Comparison of ENCODE assay signal across 19 cellular contexts in the genomic region with DNA sequence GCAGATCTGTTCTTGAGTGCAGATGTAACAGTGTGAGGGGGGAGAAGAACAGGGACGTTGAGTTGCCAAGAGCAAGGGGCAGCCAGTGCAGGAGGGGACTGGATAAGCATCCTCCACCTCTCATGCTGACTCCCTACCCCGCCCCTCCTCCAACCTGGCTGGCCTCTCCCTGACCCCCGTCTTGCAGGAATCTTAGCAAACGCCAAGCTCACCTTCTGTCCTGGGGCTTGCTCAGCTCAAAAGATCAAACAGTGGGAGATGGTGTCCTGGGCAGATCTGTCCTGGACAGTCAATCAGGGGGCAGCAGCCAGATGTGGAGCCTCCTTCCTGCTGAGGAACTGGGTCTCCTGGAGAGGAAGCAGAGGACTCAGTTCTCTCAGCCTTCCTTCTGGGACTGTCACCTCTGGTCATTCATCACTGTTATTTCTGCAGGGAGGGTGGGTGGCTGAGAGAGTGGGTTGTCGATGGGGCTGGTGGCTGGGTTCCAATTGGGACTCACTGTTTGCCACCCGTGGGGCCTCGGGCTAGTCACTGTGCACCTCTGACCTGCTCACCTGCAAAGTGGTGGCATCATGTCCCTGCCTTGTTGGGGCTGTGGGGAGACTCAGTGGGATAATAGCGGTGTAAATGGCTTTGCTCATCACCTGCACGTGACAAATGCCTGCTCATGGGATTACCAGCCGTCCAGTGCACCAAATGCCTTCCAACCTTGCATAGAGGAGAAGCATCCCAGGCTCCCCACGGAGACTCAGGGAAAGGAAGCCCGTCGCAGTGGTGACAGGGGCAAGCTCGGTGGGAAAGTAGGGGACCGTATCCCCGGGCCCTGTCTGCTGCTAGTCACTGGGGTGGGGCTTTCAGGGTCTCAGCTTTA.
DNase-seq lines count a peak whose midpoint lies in the region; ATAC-seq, FAIRE-seq and TF ChIP-seq lines count a peak whose summit lies in the region.
"Had no signal": no experiment of that assay in that cellular context is flagged by ENCODE, and none has a peak within 500 bp of the region (broad histone marks: within the 10 kb centered on the region; RNA-seq: fewer than 3 reads in every experiment).

No MANE protein-coding gene starts in this region.

- no peak overlapping the region for H2AFZ ChIP-seq in neural cell (ENCODE audit: low read depth, low read length)

- TF ChIP-seq RAD21 in neural cell (conservative IDR thresholded peaks at IDR 0.05): no peak

- H3K9me2 ChIP-seq in neural cell (ENCODE audit: insufficient read depth, low read length): no peaks in the 10 kb centered on the region

- H3K9me3 ChIP-seq in right atrium auricular region (no peaks in the 10 kb centered on the region), heart right ventricle (no peaks in the 10 kb centered on the region), colonic mucosa (no peaks in the 10 kb centered on the region), neural cell (ENCODE audit: low read length) (no peaks in the 10 kb centered on the region)

- H3K4me3 ChIP-seq in right atrium auricular region: no peak overlapping the region
- no peak overlapping the region for H3K4me3 ChIP-seq in heart right ventricle
- H3K4me3 ChIP-seq in colonic mucosa: no peak overlapping the region
- no peak overlapping the region for H3K4me3 ChIP-seq in neural cell (ENCODE audit: low read length)

- H3K36me3 ChIP-seq in right atrium auricular region: no peaks in the 10 kb centered on the region
- H3K36me3 ChIP-seq in heart right ventricle: no peaks in the 10 kb centered on the region
- no peaks in the 10 kb centered on the region for H3K36me3 ChIP-seq in colonic mucosa
- no peaks in the 10 kb centered on the region for H3K36me3 ChIP-seq in neural cell (ENCODE audit: insufficient read depth, low read length)

- H3K4me1 ChIP-seq in right atrium auricular region: no peaks in the 10 kb centered on the region
- H3K4me1 ChIP-seq in heart right ventricle: peaks cover 0 to 5% (median 0%) of the 10 kb centered on the region in 9 donors
- H3K4me1 ChIP-seq in colonic mucosa: no peaks in the 10 kb centered on the region

- no peaks in the 10 kb centered on the region for H4K20me1 ChIP-seq in neural cell (ENCODE audit: insufficient read depth)

- H3K27me3 ChIP-seq in right atrium auricular region (no peaks in the 10 kb centered on the region), heart right ventricle (peaks cover 4 to 68% (median 36%) of the 10 kb centered on the region in 7 donors), colonic mucosa (no peaks in the 10 kb centered on the region), neural cell (ENCODE audit: insufficient read depth, low read depth, low read length) (no peaks in the 10 kb centered on the region)

- H3K9ac ChIP-seq in colonic mucosa (ENCODE audit: low read depth in 2 of 2, low read length in 2 of 2) (no peak overlapping the region), neural cell (ENCODE audit: low read length) (no peak overlapping the region)

- no peak for TF ChIP-seq EP300 in neural cell (conservative IDR thresholded peaks at IDR 0.05; ENCODE audit: poor library complexity, severe bottlenecking)

- FAIRE-seq in urothelium cell line (lab: Jason Lieb, UNC): peak; percentile 73
- FAIRE-seq: G401.6 had no signal

- TF ChIP-seq CTCF in right atrium auricular region (IDR thresholded peaks at IDR 0.05): no peak
- no peak for TF ChIP-seq CTCF in heart right ventricle (IDR thresholded peaks at IDR 0.05)
- TF ChIP-seq CTCF in colonic mucosa (IDR thresholded peaks at IDR 0.05): no peak
- no peak for TF ChIP-seq CTCF in neural cell (IDR thresholded peaks at IDR 0.05; ENCODE audit: poor library complexity, severe bottlenecking)

- intact Hi-C loops in heart right ventricle (cut with DNase I): loop anchor here in 1 of 10 donors (5.0 kb wide), 1 partner anchor 1017 kb away; no protein-coding TSS in a partner anchor
- intact Hi-C loops in colonic mucosa (cut with DNase I): no loop called here

- DNase-seq in right atrium auricular region (ENCODE audit: low spot score): peak; percentile 28
- DNase-seq in heart right ventricle: no peak
- peak; percentile 7 for DNase-seq in colonic mucosa
- DNase-seq in urothelium cell line (ENCODE audit: low spot score): no peak
- no peak for DNase-seq in NCI-H2196 (lab: John Stamatoyannopoulos, UW; ENCODE audit: unreplicated experiment)
- no peak for DNase-seq in stimulated activated CD4-positive, alpha-beta T cell treated with anti-CD3 and anti-CD28 coated beads, Interleukin-4, amount 100 ng/mL, for 4 hours
- DNase-seq: DMS 273 treated with DMSO at 0.1 percent for 48 hours, DND-41, H7, MM.1S, NCI-H1092, NCI-H1436 treated with DMSO at 0.1 percent for 48 hours, NCI-H2081, NCI-H2171 treated with DMSO at 0.1 percent for 48 hours, NCI-H748 treated with DMSO at 0.1 percent for 48 hours, PC-3 had no signal

- H3K27ac ChIP-seq in right atrium auricular region (no peak overlapping the region), heart right ventricle (no peak overlapping the region), colonic mucosa (no peak overlapping the region), neural cell (ENCODE audit: low read length) (no peak overlapping the region)

- no peak overlapping the region for H3K4me2 ChIP-seq in neural cell (ENCODE audit: low read length)

- no peaks in the 10 kb centered on the region for H3K79me2 ChIP-seq in neural cell (replicated peaks; ENCODE audit: insufficient read depth, low read length)

- no peaks in the 10 kb centered on the region for H3F3A ChIP-seq in neural cell (ENCODE audit: insufficient read depth, low read length, poor library complexity, severe bottlenecking)

- 26 to 30% methylated on average over 16 of the region's 16 CpGs for WGBS in heart right ventricle, 2 donors

- no peak for ATAC-seq in heart right ventricle
- no peak for ATAC-seq in HG03521 (IDR thresholded peaks at IDR 0.05; ENCODE audit: unreplicated experiment)
- ATAC-seq: PC-3 had no signal

TF ChIP-seq in neural cell, 6 proteins besides CTCF, POLR2A, EP300 and RAD21:
- TF ChIP-seq EZH2 (IDR thresholded peaks at IDR 0.05; ENCODE audit: borderline replicate concordance, insufficient read depth, low read length, poor library complexity, severe bottlenecking) (no peak), SMC3 (conservative IDR thresholded peaks at IDR 0.05; ENCODE audit: poor library complexity) (no peak), POLR2AphosphoS5 (IDR thresholded peaks at IDR 0.05) (peak; percentile 32), MXI1 (conservative IDR thresholded peaks at IDR 0.05; ENCODE audit: poor library complexity, severe bottlenecking) (no peak), TAF1 (IDR thresholded peaks at IDR 0.05; ENCODE audit: low read depth) (no peak)
- TF ChIP-seq, protein P1, sequence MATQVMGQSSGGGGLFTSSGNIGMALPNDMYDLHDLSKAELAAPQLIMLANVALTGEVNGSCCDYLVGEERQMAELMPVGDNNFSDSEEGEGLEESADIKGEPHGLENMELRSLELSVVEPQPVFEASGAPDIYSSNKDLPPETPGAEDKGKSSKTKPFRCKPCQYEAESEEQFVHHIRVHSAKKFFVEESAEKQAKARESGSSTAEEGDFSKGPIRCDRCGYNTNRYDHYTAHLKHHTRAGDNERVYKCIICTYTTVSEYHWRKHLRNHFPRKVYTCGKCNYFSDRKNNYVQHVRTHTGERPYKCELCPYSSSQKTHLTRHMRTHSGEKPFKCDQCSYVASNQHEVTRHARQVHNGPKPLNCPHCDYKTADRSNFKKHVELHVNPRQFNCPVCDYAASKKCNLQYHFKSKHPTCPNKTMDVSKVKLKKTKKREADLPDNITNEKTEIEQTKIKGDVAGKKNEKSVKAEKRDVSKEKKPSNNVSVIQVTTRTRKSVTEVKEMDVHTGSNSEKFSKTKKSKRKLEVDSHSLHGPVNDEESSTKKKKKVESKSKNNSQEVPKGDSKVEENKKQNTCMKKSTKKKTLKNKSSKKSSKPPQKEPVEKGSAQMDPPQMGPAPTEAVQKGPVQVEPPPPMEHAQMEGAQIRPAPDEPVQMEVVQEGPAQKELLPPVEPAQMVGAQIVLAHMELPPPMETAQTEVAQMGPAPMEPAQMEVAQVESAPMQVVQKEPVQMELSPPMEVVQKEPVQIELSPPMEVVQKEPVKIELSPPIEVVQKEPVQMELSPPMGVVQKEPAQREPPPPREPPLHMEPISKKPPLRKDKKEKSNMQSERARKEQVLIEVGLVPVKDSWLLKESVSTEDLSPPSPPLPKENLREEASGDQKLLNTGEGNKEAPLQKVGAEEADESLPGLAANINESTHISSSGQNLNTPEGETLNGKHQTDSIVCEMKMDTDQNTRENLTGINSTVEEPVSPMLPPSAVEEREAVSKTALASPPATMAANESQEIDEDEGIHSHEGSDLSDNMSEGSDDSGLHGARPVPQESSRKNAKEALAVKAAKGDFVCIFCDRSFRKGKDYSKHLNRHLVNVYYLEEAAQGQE (IDR thresholded peaks at IDR 0.05; ENCODE audit: borderline replicate concordance): no peak

Comparison
In these comparisons a context has a peak if more than half of its experiments do, and no peak if none do; other contexts are left out.
1. DNase-seq: peak in right atrium auricular region (single experiment) and colonic mucosa (single experiment); none in heart right ventricle (0 of 2), urothelium cell line (single experiment), NCI-H2196 (single experiment) and stimulated activated CD4-positive, alpha-beta T cell treated with anti-CD3 and anti-CD28 coated beads, Interleukin-4, amount 100 ng/mL, for 4 hours (0 of 2).